ENCODE assay signal across 12 cellular contexts in the genomic region with DNA sequence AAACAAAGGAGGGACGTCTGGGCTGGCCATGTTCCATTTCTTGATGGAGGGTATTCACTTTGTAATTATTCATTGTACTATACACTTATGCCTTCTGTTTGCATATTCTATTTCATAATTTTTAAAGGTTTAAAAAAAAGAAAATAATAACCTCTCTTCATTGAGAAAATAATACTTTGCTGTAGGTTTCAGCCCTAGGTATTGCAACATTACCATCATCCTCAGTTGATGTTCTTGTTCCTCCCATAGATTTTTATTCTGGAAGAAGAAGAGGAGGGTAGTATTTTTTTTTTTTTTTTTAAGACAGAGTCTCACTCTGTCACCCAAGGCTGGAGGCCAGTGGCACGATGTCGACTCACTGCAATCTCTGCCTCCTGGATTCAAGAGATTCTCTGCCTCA. TPM values are rescaled to one million over a fixed set of nuclear protein-coding genes. Genes with fewer than 3 reads are reported as not detected.
DNase-seq lines count a peak whose midpoint lies in the region; ATAC-seq and TF ChIP-seq lines count a peak whose summit lies in the region.
"Had no signal": no experiment of that assay in that cellular context is flagged by ENCODE, and none has a peak within 500 bp of the region (broad histone marks: within the 10 kb centered on the region; RNA-seq: fewer than 3 reads in every experiment).

No MANE protein-coding gene starts in this region.

- no peaks in the 10 kb centered on the region for H3K27me3 Mint-ChIP-seq in activated CD4-positive, alpha-beta memory T cell treated with anti-CD3 and anti-CD28 coated beads for 36 hours
- no peaks in the 10 kb centered on the region for H3K27me3 Mint-ChIP-seq in activated CD4-positive, alpha-beta memory T cell treated with anti-CD3 and anti-CD28 coated beads, Interleukin-2, amount 10 ng/mL, durations not matched to agents 7 days and 5 days
- peaks cover 0 to 7% (median 7%) of the 10 kb centered on the region in 3 donors for H3K27me3 Mint-ChIP-seq in immature natural killer cell (ENCODE audit: low read depth in 3 of 3)
- H3K27me3 Mint-ChIP-seq in stimulated activated naive CD8-positive, alpha-beta T cell treated with anti-CD3 and anti-CD28 coated beads, Interleukin-15, amount 100 ng/mL, for 72 hours = no peaks in the 10 kb centered on the region
- H3K27me3 Mint-ChIP-seq: activated naive CD8-positive, alpha-beta T cell treated with anti-CD3 and anti-CD28 coated beads, Interleukin-2, amount 10 ng/mL, durations not matched to agents 7 days and 5 days had no signal

- no peaks in the 10 kb centered on the region for H3K27me3 ChIP-seq in RWPE2 (ENCODE audit: insufficient read depth, poor library complexity, severe bottlenecking)

- H3K9me3 Mint-ChIP-seq in activated CD4-positive, alpha-beta memory T cell treated with anti-CD3 and anti-CD28 coated beads for 36 hours = peaks cover 5% of the 10 kb centered on the region
- peaks cover 3% of the 10 kb centered on the region for H3K9me3 Mint-ChIP-seq in activated CD4-positive, alpha-beta memory T cell treated with anti-CD3 and anti-CD28 coated beads, Interleukin-2, amount 10 ng/mL, durations not matched to agents 7 days and 5 days
- no peaks in the 10 kb centered on the region for H3K9me3 Mint-ChIP-seq in immature natural killer cell
- peaks cover 0 to 5% of the 10 kb centered on the region in 2 donors for H3K9me3 Mint-ChIP-seq in stimulated activated naive CD8-positive, alpha-beta T cell treated with anti-CD3 and anti-CD28 coated beads, Interleukin-15, amount 100 ng/mL, for 72 hours

- no peak for ATAC-seq in RWPE2 (ENCODE audit: low read depth)
- ATAC-seq in stimulated activated naive CD8-positive, alpha-beta T cell treated with anti-CD3 and anti-CD28 coated beads, Interleukin-15, amount 100 ng/mL, for 72 hours = no peak

- peaks cover 57% of the 10 kb centered on the region for H3K4me1 Mint-ChIP-seq in activated CD4-positive, alpha-beta memory T cell treated with anti-CD3 and anti-CD28 coated beads for 36 hours (ENCODE audit: low read depth)
- H3K4me1 Mint-ChIP-seq in activated CD4-positive, alpha-beta memory T cell treated with anti-CD3 and anti-CD28 coated beads, Interleukin-2, amount 10 ng/mL, durations not matched to agents 7 days and 5 days = peaks cover 58% of the 10 kb centered on the region
- H3K4me1 Mint-ChIP-seq in immature natural killer cell = peaks cover 28 to 34% of the 10 kb centered on the region in 2 donors
- peaks cover 78% of the 10 kb centered on the region for H3K4me1 Mint-ChIP-seq in stimulated activated naive CD8-positive, alpha-beta T cell treated with anti-CD3 and anti-CD28 coated beads, Interleukin-15, amount 100 ng/mL, for 72 hours

- no peak overlapping the region for H3K4me3 Mint-ChIP-seq in activated CD4-positive, alpha-beta memory T cell treated with anti-CD3 and anti-CD28 coated beads for 36 hours
- no peak overlapping the region for H3K4me3 Mint-ChIP-seq in activated CD4-positive, alpha-beta memory T cell treated with anti-CD3 and anti-CD28 coated beads, Interleukin-2, amount 10 ng/mL, durations not matched to agents 7 days and 5 days
- H3K4me3 Mint-ChIP-seq in immature natural killer cell = no peak overlapping the region
- peak overlapping the region in 1 of 2 donors; percentile 62 for H3K4me3 Mint-ChIP-seq in stimulated activated naive CD8-positive, alpha-beta T cell treated with anti-CD3 and anti-CD28 coated beads, Interleukin-15, amount 100 ng/mL, for 72 hours

- H3K36me3 ChIP-seq in RWPE2 (ENCODE audit: low read depth) = no peaks in the 10 kb centered on the region

- TF ChIP-seq CTCF in RWPE2 (IDR thresholded peaks at IDR 0.05; ENCODE audit: poor library complexity, severe bottlenecking) = no peak

- peak overlapping the region; percentile 97 for H3K27ac ChIP-seq in RWPE2 (ENCODE audit: poor library complexity, severe bottlenecking)

- in situ Hi-C loops in KBM-7 (cut with MboI; ENCODE audit: low pct_unique_long_range_greater_than_20kb, low sequenced_read_pairs) = no loop called here

- intact Hi-C loops in activated CD4-positive, alpha-beta memory T cell treated with anti-CD3 and anti-CD28 coated beads for 36 hours (cut with micrococcal nuclease) = no loop called here

- H3K4me1 ChIP-seq in RWPE2 (ENCODE audit: insufficient read depth, poor library complexity, severe bottlenecking) = peaks cover 36% of the 10 kb centered on the region

- H3K4me3 ChIP-seq in RWPE2 (ENCODE audit: severe bottlenecking) = no peak overlapping the region

- no peak for DNase-seq in activated CD4-positive, alpha-beta memory T cell treated with anti-CD3 and anti-CD28 coated beads for 36 hours
- no peak for DNase-seq in activated CD4-positive, alpha-beta memory T cell treated with anti-CD3 and anti-CD28 coated beads, Interleukin-2, amount 10 ng/mL, durations not matched to agents 7 days and 5 days
- DNase-seq in RWPE2 (ENCODE audit: low spot score) = no peak
- DNase-seq in immature natural killer cell = no peak
- no peak for DNase-seq in stimulated activated naive CD8-positive, alpha-beta T cell treated with anti-CD3 and anti-CD28 coated beads, Interleukin-15, amount 100 ng/mL, for 72 hours
- DNase-seq in DMS114 treated with DMSO at 0.1 percent for 48 hours (lab: John Stamatoyannopoulos, UW; ENCODE audit: unreplicated experiment) = no peak
- no peak for DNase-seq in NCI-H1048 (lab: John Stamatoyannopoulos, UW)
- no peak for DNase-seq in KBM-7
- DNase-seq: activated naive CD8-positive, alpha-beta T cell treated with anti-CD3 and anti-CD28 coated beads, Interleukin-2, amount 10 ng/mL, durations not matched to agents 7 days and 5 days; NCI-H510A; SHP77; small intestine had no signal

- POLR2A ChIA-PET in activated CD4-positive, alpha-beta memory T cell treated with anti-CD3 and anti-CD28 coated beads for 36 hours (lab: Charles Lee) = interaction anchor here (2.2 to 4.0 kb wide), 5 partner anchors 32 to 182 kb away, joined by 7 to 46 read pairs (median 16); a partner anchor contains a TSS
- POLR2A ChIA-PET in activated CD4-positive, alpha-beta memory T cell treated with anti-CD3 and anti-CD28 coated beads, Interleukin-2, amount 10 ng/mL, durations not matched to agents 7 days and 5 days (lab: Charles Lee) = interaction anchor here (1.3 to 5.5 kb wide), 6 partner anchors 26 to 57 kb away, joined by 4 to 127 read pairs (median 42); a partner anchor contains a TSS

- CTCF ChIA-PET in activated CD4-positive, alpha-beta memory T cell treated with anti-CD3 and anti-CD28 coated beads for 36 hours (lab: Charles Lee) = interaction anchor here (0.6 to 0.9 kb wide), 2 partner anchors 55 to 403 kb away, joined by 3 read pairs; a partner anchor contains a TSS
- CTCF ChIA-PET in activated CD4-positive, alpha-beta memory T cell treated with anti-CD3 and anti-CD28 coated beads, Interleukin-2, amount 10 ng/mL, durations not matched to agents 7 days and 5 days (lab: Charles Lee) = no interaction called here

- peak overlapping the region; percentile 97 for H3K27ac Mint-ChIP-seq in activated CD4-positive, alpha-beta memory T cell treated with anti-CD3 and anti-CD28 coated beads for 36 hours
- H3K27ac Mint-ChIP-seq in activated CD4-positive, alpha-beta memory T cell treated with anti-CD3 and anti-CD28 coated beads, Interleukin-2, amount 10 ng/mL, durations not matched to agents 7 days and 5 days = no peak overlapping the region
- H3K27ac Mint-ChIP-seq in immature natural killer cell = peak overlapping the region; percentile 78 to 98 (median 92)
- peak overlapping the region; percentile 95 to 99 for H3K27ac Mint-ChIP-seq in stimulated activated naive CD8-positive, alpha-beta T cell treated with anti-CD3 and anti-CD28 coated beads, Interleukin-15, amount 100 ng/mL, for 72 hours

- peaks cover 4% of the 10 kb centered on the region for H3K36me3 Mint-ChIP-seq in activated CD4-positive, alpha-beta memory T cell treated with anti-CD3 and anti-CD28 coated beads for 36 hours
- peaks cover 12% of the 10 kb centered on the region for H3K36me3 Mint-ChIP-seq in activated CD4-positive, alpha-beta memory T cell treated with anti-CD3 and anti-CD28 coated beads, Interleukin-2, amount 10 ng/mL, durations not matched to agents 7 days and 5 days (ENCODE audit: low read depth)
- no peaks in the 10 kb centered on the region for H3K36me3 Mint-ChIP-seq in immature natural killer cell

- H3K9me3 ChIP-seq in RWPE2 (ENCODE audit: severe bottlenecking) = no peaks in the 10 kb centered on the region

RNA-seq across cellular contexts. Expression of a gene that starts 54.7 kb away (rescaled TPM):
- 10 to 100 TPM; 23.8 to 24.4 TPM for total RNA-seq in activated CD4-positive, alpha-beta memory T cell treated with anti-CD3 and anti-CD28 coated beads for 36 hours
- 10 to 100 TPM; 42.8 TPM for total RNA-seq in activated CD4-positive, alpha-beta memory T cell treated with anti-CD3 and anti-CD28 coated beads, Interleukin-2, amount 10 ng/mL, durations not matched to agents 7 days and 5 days
- 1 to 10 TPM in 1 of 3 donors, under 1 TPM in 2; 0.59 to 1.4 (median 0.92) TPM for polyA plus RNA-seq in immature natural killer cell
